ENCODE assay signal across 10 cellular contexts in genomic region chr7:150615221-150615755, GRCh38. TPM values are rescaled to one million over a fixed set of nuclear protein-coding genes. Genes with fewer than 3 reads are reported as not detected.
DNase-seq lines count a peak whose midpoint lies in the region; ATAC-seq and TF ChIP-seq lines count a peak whose summit lies in the region.
"Not testable (repeated sequence)": the region's sequence is repeated elsewhere in the genome, so short reads cannot be mapped to it uniquely, and the experiment has no call there.
"Had no signal": no experiment of that assay in that cellular context is flagged by ENCODE, and none has a peak within 500 bp of the region (broad histone marks: within the 10 kb centered on the region; RNA-seq: fewer than 3 reads in every experiment).

No MANE protein-coding gene starts in this region.

- peaks cover 11% of the 10 kb centered on the region for H3K9me3 Mint-ChIP-seq in CD8-positive, alpha-beta T cell
- H3K9me3 Mint-ChIP-seq in activated CD4-positive, alpha-beta T cell treated with anti-CD3 and anti-CD28 coated beads, Interleukin-2, amount 10 ng/mL, durations not matched to agents 24 days and 14 days = peaks cover 21% of the 10 kb centered on the region
- peaks cover 5 to 16% of the 10 kb centered on the region in 2 donors for H3K9me3 Mint-ChIP-seq in activated T-cell treated with anti-CD3 and anti-CD28 coated beads, Interleukin-2, amount 50 U/mL, for 72 hours
- H3K9me3 Mint-ChIP-seq in activated naive CD8-positive, alpha-beta T cell (ENCODE audit: low read depth) = not testable (repeated sequence)
- H3K9me3 Mint-ChIP-seq in nephron progenitor cell = peaks cover 18% of the 10 kb centered on the region

- POLR2A ChIA-PET in CD8-positive, alpha-beta T cell (lab: Charles Lee) = not testable (repeated sequence)

- H3K4me1 Mint-ChIP-seq in CD8-positive, alpha-beta T cell (ENCODE audit: low read depth) = peaks cover 53% of the 10 kb centered on the region
- peaks cover 57% of the 10 kb centered on the region for H3K4me1 Mint-ChIP-seq in activated CD4-positive, alpha-beta T cell treated with anti-CD3 and anti-CD28 coated beads, Interleukin-2, amount 10 ng/mL, durations not matched to agents 24 days and 14 days
- peaks cover 65% of the 10 kb centered on the region for H3K4me1 Mint-ChIP-seq in activated T-cell treated with anti-CD3 and anti-CD28 coated beads, Interleukin-2, amount 50 U/mL, for 72 hours (ENCODE audit: low read depth)
- H3K4me1 Mint-ChIP-seq in activated naive CD8-positive, alpha-beta T cell (ENCODE audit: low read depth) = peaks cover 72% of the 10 kb centered on the region
- not testable (repeated sequence) for H3K4me1 Mint-ChIP-seq in nephron progenitor cell

- not testable (repeated sequence) for ATAC-seq in CD8-positive, alpha-beta T cell; activated T-cell treated with anti-CD3 and anti-CD28 coated beads, Interleukin-2, amount 50 U/mL, for 72 hours (replicated peaks in 1 of 2)

- H3K36me3 ChIP-seq in CD8-positive, alpha-beta T cell (ENCODE audit: insufficient read depth, low read length) = not testable (repeated sequence)

- H3K27me3 ChIP-seq in CD8-positive, alpha-beta T cell (ENCODE audit: insufficient read depth, low read length) = not testable (repeated sequence)

- intact Hi-C loops in CD8-positive, alpha-beta T cell (cut with DNase I, micrococcal nuclease); activated CD4-positive, alpha-beta T cell treated with anti-CD3 and anti-CD28 coated beads, Interleukin-2, amount 10 ng/mL, durations not matched to agents 24 days and 14 days (cut with micrococcal nuclease): not testable (repeated sequence)

- peaks cover 42% of the 10 kb centered on the region for H3K4me1 ChIP-seq in CD8-positive, alpha-beta T cell (ENCODE audit: insufficient read depth, low read length)

- H3K36me3 Mint-ChIP-seq in CD8-positive, alpha-beta T cell; activated naive CD8-positive, alpha-beta T cell; nephron progenitor cell (ENCODE audit: low read depth): not testable (repeated sequence)
- peaks cover 39% of the 10 kb centered on the region for H3K36me3 Mint-ChIP-seq in activated CD4-positive, alpha-beta T cell treated with anti-CD3 and anti-CD28 coated beads, Interleukin-2, amount 10 ng/mL, durations not matched to agents 24 days and 14 days (ENCODE audit: low read depth)
- peaks cover 13% of the 10 kb centered on the region in 2 donors for H3K36me3 Mint-ChIP-seq in activated T-cell treated with anti-CD3 and anti-CD28 coated beads, Interleukin-2, amount 50 U/mL, for 72 hours (ENCODE audit: insufficient read depth in 2 of 2)

- H3K27ac ChIP-seq in CD8-positive, alpha-beta T cell (ENCODE audit: low read depth, low read length) = not testable (repeated sequence)

- H3K4me3 Mint-ChIP-seq in CD8-positive, alpha-beta T cell = peak overlapping the region; percentile 40
- H3K4me3 Mint-ChIP-seq in activated CD4-positive, alpha-beta T cell treated with anti-CD3 and anti-CD28 coated beads, Interleukin-2, amount 10 ng/mL, durations not matched to agents 24 days and 14 days = peak overlapping the region; percentile 63
- H3K4me3 Mint-ChIP-seq in activated T-cell treated with anti-CD3 and anti-CD28 coated beads, Interleukin-2, amount 50 U/mL, for 72 hours = peak overlapping the region; percentile 58 to 62
- peak overlapping the region; percentile 44 for H3K4me3 Mint-ChIP-seq in activated naive CD8-positive, alpha-beta T cell
- H3K4me3 Mint-ChIP-seq in nephron progenitor cell = not testable (repeated sequence)

- not testable (repeated sequence) for H3K27me3 Mint-ChIP-seq in CD8-positive, alpha-beta T cell (ENCODE audit: low read depth); activated CD4-positive, alpha-beta T cell treated with anti-CD3 and anti-CD28 coated beads, Interleukin-2, amount 10 ng/mL, durations not matched to agents 24 days and 14 days; activated T-cell treated with anti-CD3 and anti-CD28 coated beads, Interleukin-2, amount 50 U/mL, for 72 hours (ENCODE audit: low read depth); activated naive CD8-positive, alpha-beta T cell; nephron progenitor cell (ENCODE audit: low read depth, poor library complexity)

- DNase-seq in CD8-positive, alpha-beta T cell; activated T-cell treated with anti-CD3 and anti-CD28 coated beads, Interleukin-2, amount 50 U/mL, for 72 hours; nephron progenitor cell: not testable (repeated sequence)
- DNase-seq in NCI-H1417 (lab: John Stamatoyannopoulos, UW) = peak in 2 of 3 experiments; percentile 19 to 23
- peak; percentile 39 for DNase-seq in NCI-H82 (lab: John Stamatoyannopoulos, UW)
- peak; percentile 54 for DNase-seq in activated CD4-positive, alpha-beta T cell treated with anti-CD3 and anti-CD28 coated beads, Interleukin-2, amount 10 ng/mL, durations not matched to agents 24 days and 14 days

- TF ChIP-seq CTCF in CD8-positive, alpha-beta T cell (IDR thresholded peaks at IDR 0.05); nephron progenitor cell (IDR thresholded peaks at IDR 0.05): not testable (repeated sequence)

- not testable (repeated sequence) for H3K9me3 ChIP-seq in CD8-positive, alpha-beta T cell (ENCODE audit: low read length)

- CTCF ChIA-PET in CD8-positive, alpha-beta T cell (lab: Charles Lee) = interaction anchor here (1.0 to 1.8 kb wide), 2 partner anchors 12 to 166 kb away, joined by 3 to 4 read pairs; no protein-coding TSS in a partner anchor

- not testable (repeated sequence) for H3K4me3 ChIP-seq in CD8-positive, alpha-beta T cell (ENCODE audit: low read depth, low read length)

- peak overlapping the region; percentile 87 for H3K27ac Mint-ChIP-seq in CD8-positive, alpha-beta T cell
- H3K27ac Mint-ChIP-seq in activated CD4-positive, alpha-beta T cell treated with anti-CD3 and anti-CD28 coated beads, Interleukin-2, amount 10 ng/mL, durations not matched to agents 24 days and 14 days = peak overlapping the region; percentile 70
- H3K27ac Mint-ChIP-seq in activated T-cell treated with anti-CD3 and anti-CD28 coated beads, Interleukin-2, amount 50 U/mL, for 72 hours = peak overlapping the region; percentile 97
- H3K27ac Mint-ChIP-seq in activated naive CD8-positive, alpha-beta T cell = peak overlapping the region; percentile 94
- H3K27ac Mint-ChIP-seq in nephron progenitor cell = peak overlapping the region; percentile 43

RNA-seq across cellular contexts. Expression of gene GIMAP6, which starts 16.9 kb away (rescaled TPM):
- 10 to 100 TPM; 10.5 to 10.8 TPM for total RNA-seq in CD8-positive, alpha-beta T cell
- 35.5 and 35.8 TPM in 2 replicates for total RNA-seq in activated CD4-positive, alpha-beta T cell treated with anti-CD3 and anti-CD28 coated beads, Interleukin-2, amount 10 ng/mL, durations not matched to agents 24 days and 14 days
- total RNA-seq in activated T-cell treated with anti-CD3 and anti-CD28 coated beads, Interleukin-2, amount 50 U/mL, for 72 hours = 10 to 100 TPM; 35.1 to 41.6 TPM
- total RNA-seq: H1, IMR-90, PC-3 had no signal

RNA-seq across cellular contexts. Expression of gene GIMAP4, which starts 48.1 kb away (rescaled TPM):
- 10 to 100 TPM; 11.8 to 13.8 TPM for total RNA-seq in CD8-positive, alpha-beta T cell
- total RNA-seq in activated CD4-positive, alpha-beta T cell treated with anti-CD3 and anti-CD28 coated beads, Interleukin-2, amount 10 ng/mL, durations not matched to agents 24 days and 14 days = 61.1 and 62.7 TPM in 2 replicates
- total RNA-seq in activated T-cell treated with anti-CD3 and anti-CD28 coated beads, Interleukin-2, amount 50 U/mL, for 72 hours = 100 to 1,000 TPM; 114 to 156 TPM
- total RNA-seq: IMR-90, PC-3 had no signal

Comparison
In these comparisons a context has a peak if more than half of its experiments do, and no peak if none do; other contexts are left out.
1. H3K27ac Mint-ChIP-seq: peak in every context shown above with its lines; median percentile 97 in activated T-cell treated with anti-CD3 and anti-CD28 coated beads, Interleukin-2, amount 50 U/mL, for 72 hours; 94 in activated naive CD8-positive, alpha-beta T cell; 87 in CD8-positive, alpha-beta T cell; 70 in activated CD4-positive, alpha-beta T cell treated with anti-CD3 and anti-CD28 coated beads, Interleukin-2, amount 10 ng/mL, durations not matched to agents 24 days and 14 days; 43 in nephron progenitor cell.